ENCODE assay signal across 8 cellular contexts in the genomic region with DNA sequence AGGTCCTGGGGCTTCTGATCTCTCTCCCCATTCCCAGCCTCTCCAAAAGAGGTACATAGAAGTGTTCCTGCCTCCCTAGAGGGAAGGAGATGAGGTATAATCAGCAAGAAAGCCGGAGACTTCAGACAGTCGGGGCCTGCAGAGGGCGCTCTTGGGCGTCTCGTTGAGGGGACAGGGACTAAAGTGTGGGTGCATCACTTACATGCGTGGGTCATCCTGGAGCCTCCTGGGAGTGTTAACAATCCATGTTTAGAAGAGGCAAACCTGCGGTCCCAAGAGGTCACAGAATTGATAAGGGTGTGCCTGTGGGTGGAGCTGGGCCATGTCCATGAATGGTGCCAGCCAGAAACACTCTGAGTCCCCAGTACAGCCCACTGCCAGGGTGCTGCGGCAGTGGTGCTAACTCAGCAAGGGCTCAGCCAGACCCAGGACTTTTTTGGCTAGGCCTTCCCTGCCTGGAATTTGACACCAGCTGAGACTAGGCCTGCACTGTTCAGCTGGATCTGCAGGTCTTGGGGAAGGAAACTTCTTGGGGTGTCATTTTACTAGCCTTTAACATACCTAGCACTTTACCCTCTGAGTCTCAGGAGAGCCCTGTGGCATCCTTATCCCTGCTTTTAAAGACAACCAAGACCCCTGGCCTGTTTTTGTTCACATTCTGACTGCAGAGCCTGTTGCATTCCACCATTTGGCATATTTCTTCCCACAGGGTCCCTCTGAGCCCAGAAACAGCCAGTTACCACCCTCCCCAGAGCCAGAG. TPM values are rescaled to one million over a fixed set of nuclear protein-coding genes. Genes with fewer than 3 reads are reported as not detected.
A peak's percentile ranks its signal among the peaks of the same experiment; 100 is the strongest.
DNase-seq lines count a peak whose midpoint lies in the region; ATAC-seq, FAIRE-seq and TF ChIP-seq lines count a peak whose summit lies in the region.

No MANE protein-coding gene starts in this region.

- WGBS in SK-N-SH (ENCODE audit: low lambda C conversion rate): 80% methylated on average over 8 of the region's 8 CpGs

- H2AFZ ChIP-seq in SK-N-SH (ENCODE audit: low read depth): no peak overlapping the region

- H3K4me1 ChIP-seq in SK-N-SH (ENCODE audit: control insufficient read depth in 1 of 2, insufficient read depth in 2 of 2, low read depth in 1 of 2, low read length in 1 of 2): peaks cover 6 to 19% of the 10 kb centered on the region in 2 experiments; a peak in 1 of 4 replicates

- peaks cover 88% of the 10 kb centered on the region for H4K20me1 ChIP-seq in SK-N-SH (ENCODE audit: insufficient read depth)

- H3K9me2 ChIP-seq in SK-N-SH: no peaks in the 10 kb centered on the region

- CTCF ChIA-PET in SK-N-SH (lab: Yijun Ruan, JAX): interaction anchor here (0.6 to 11.2 kb wide), 10 partner anchors 11 to 586 kb away, joined by 3 to 145 read pairs (median 3); a partner anchor contains a TSS

- peaks cover 23% of the 10 kb centered on the region for H3F3A ChIP-seq in SK-N-SH (replicated peaks; ENCODE audit: insufficient read depth)

- peaks cover 81% of the 10 kb centered on the region for H3K79me2 ChIP-seq in SK-N-SH (ENCODE audit: insufficient read depth)

- no peaks in the 10 kb centered on the region for H3K9me3 ChIP-seq in SK-N-SH

- H3K9ac ChIP-seq in SK-N-SH: no peak overlapping the region

- no peak overlapping the region for H3K4me3 ChIP-seq in SK-N-SH (ENCODE audit: low read depth in 2 of 2, low read length in 1 of 2)
- H3K4me3 ChIP-seq in cardiac fibroblast (replicated peaks in 1 of 2; ENCODE audit: low read depth in 2 of 2, low read length in 2 of 2): no peak overlapping the region

- TF ChIP-seq EP300 in SK-N-SH (IDR thresholded peaks at IDR 0.05; ENCODE audit: borderline replicate concordance in 1 of 2, low read depth in 1 of 2, low read length in 1 of 2): no peak

- peaks cover 11 to 36% of the 10 kb centered on the region in 2 experiments for H3K36me3 ChIP-seq in SK-N-SH (replicated peaks in 1 of 2; ENCODE audit: control insufficient read depth in 1 of 2, insufficient read depth in 2 of 2, low read length in 1 of 2)

- DNase-seq in NCI-H2196 (lab: John Stamatoyannopoulos, UW; ENCODE audit: unreplicated experiment) (peak; percentile 10), NCI-H2196 treated with DMSO at 0.1 percent for 48 hours (lab: John Stamatoyannopoulos, UW; ENCODE audit: unreplicated experiment) (no peak), SK-N-SH (peak; percentile 57), cardiac fibroblast (ENCODE audit: low read depth in 2 of 2) (peak; percentile 26 to 31), middle frontal gyrus (ENCODE audit: extremely low spot score, low spot score) (peak; percentile 6), RCC 7860 (ENCODE audit: low spot score) (no peak), NCI-H1048 (lab: John Stamatoyannopoulos, UW) (no peak)

- no peak for FAIRE-seq in RCC 7860 (lab: Jason Lieb, UNC)

- no peak for TF ChIP-seq RAD21 in SK-N-SH (IDR thresholded peaks at IDR 0.05; ENCODE audit: low read length)

- H3K27ac ChIP-seq in SK-N-SH (ENCODE audit: low read depth in 2 of 2, low read length in 1 of 2): no peak overlapping the region; a peak in 1 of 4 replicates

- TF ChIP-seq CTCF in SK-N-SH (IDR thresholded peaks at IDR 0.05) (peak; percentile 73), cardiac fibroblast (IDR thresholded peaks at IDR 0.05; ENCODE audit: low read depth, low read length) (peak; percentile 48)

- ATAC-seq in HG03159 (IDR thresholded peaks at IDR 0.05; ENCODE audit: unreplicated experiment): no peak

- H3K4me2 ChIP-seq in SK-N-SH: no peak overlapping the region

- H3K27me3 ChIP-seq in SK-N-SH (ENCODE audit: insufficient read depth): no peaks in the 10 kb centered on the region

- POLR2A ChIA-PET in SK-N-SH (lab: Yijun Ruan, JAX): no interaction called here

TF ChIP-seq in SK-N-SH, 30 proteins besides CTCF, POLR2A, EP300 and RAD21:
- TF ChIP-seq JUND (IDR thresholded peaks at IDR 0.05): no peak
- no peak for TF ChIP-seq MXI1 (IDR thresholded peaks at IDR 0.05; ENCODE audit: low read depth, low read length)
- TF ChIP-seq, protein P1, sequence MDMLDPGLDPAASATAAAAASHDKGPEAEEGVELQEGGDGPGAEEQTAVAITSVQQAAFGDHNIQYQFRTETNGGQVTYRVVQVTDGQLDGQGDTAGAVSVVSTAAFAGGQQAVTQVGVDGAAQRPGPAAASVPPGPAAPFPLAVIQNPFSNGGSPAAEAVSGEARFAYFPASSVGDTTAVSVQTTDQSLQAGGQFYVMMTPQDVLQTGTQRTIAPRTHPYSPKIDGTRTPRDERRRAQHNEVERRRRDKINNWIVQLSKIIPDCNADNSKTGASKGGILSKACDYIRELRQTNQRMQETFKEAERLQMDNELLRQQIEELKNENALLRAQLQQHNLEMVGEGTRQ (IDR thresholded peaks at IDR 0.05; ENCODE audit: borderline replicate concordance, low read depth, low read length): no peak
- TF ChIP-seq, protein P2, sequence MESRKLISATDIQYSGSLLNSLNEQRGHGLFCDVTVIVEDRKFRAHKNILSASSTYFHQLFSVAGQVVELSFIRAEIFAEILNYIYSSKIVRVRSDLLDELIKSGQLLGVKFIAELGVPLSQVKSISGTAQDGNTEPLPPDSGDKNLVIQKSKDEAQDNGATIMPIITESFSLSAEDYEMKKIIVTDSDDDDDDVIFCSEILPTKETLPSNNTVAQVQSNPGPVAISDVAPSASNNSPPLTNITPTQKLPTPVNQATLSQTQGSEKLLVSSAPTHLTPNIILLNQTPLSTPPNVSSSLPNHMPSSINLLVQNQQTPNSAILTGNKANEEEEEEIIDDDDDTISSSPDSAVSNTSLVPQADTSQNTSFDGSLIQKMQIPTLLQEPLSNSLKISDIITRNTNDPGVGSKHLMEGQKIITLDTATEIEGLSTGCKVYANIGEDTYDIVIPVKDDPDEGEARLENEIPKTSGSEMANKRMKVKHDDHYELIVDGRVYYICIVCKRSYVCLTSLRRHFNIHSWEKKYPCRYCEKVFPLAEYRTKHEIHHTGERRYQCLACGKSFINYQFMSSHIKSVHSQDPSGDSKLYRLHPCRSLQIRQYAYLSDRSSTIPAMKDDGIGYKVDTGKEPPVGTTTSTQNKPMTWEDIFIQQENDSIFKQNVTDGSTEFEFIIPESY (IDR thresholded peaks at IDR 0.05; ENCODE audit: borderline replicate concordance, low read depth): no peak
- no peak for TF ChIP-seq CHD2 (IDR thresholded peaks at IDR 0.05; ENCODE audit: low read length, partially characterized antibody)
- no peak for TF ChIP-seq RFX5 (IDR thresholded peaks at IDR 0.05; ENCODE audit: low read length)

RNA-seq across cellular contexts. Expression of a gene that starts 5.5 kb away (rescaled TPM):
- 37.4 and 39.9 TPM in 2 replicates for polyA plus RNA-seq in SK-N-SH (2012; rRNA removed)
- polyA plus RNA-seq in SK-N-SH (2012; cell fraction: cytosol; rRNA removed): 18.4 and 31.5 TPM in 2 replicates
- polyA plus RNA-seq in SK-N-SH (2012; cell fraction: nucleus; rRNA removed): 56.0 and 94.8 TPM in 2 replicates

RNA-seq across cellular contexts. Expression of a gene that starts 8.3 kb away (rescaled TPM):
- 0.28 and 0.31 TPM in 2 replicates for polyA plus RNA-seq in SK-N-SH (2012; rRNA removed)
- 0.08 and 0.09 TPM in 2 replicates for polyA plus RNA-seq in SK-N-SH (2012; cell fraction: cytosol; rRNA removed)
- polyA plus RNA-seq in SK-N-SH (2012; cell fraction: nucleus; rRNA removed): 1.6 and 2.5 TPM in 2 replicates

RNA-seq across cellular contexts. Expression of a gene that starts 17.8 kb away (rescaled TPM):
- 52.2 and 60.9 TPM in 2 replicates for polyA plus RNA-seq in SK-N-SH (2012; rRNA removed)
- 29.9 and 44.0 TPM in 2 replicates for polyA plus RNA-seq in SK-N-SH (2012; cell fraction: cytosol; rRNA removed)
- 17.1 and 27.1 TPM in 2 replicates for polyA plus RNA-seq in SK-N-SH (2012; cell fraction: nucleus; rRNA removed)

RNA-seq across cellular contexts. Expression of a gene that starts 41.5 kb away (rescaled TPM):
- polyA plus RNA-seq in SK-N-SH (2012; rRNA removed): 76.2 and 85.1 TPM in 2 replicates
- polyA plus RNA-seq in SK-N-SH (2012; cell fraction: cytosol; rRNA removed): 29.3 and 38.8 TPM in 2 replicates
- 289 and 297 TPM in 2 replicates for polyA plus RNA-seq in SK-N-SH (2012; cell fraction: nucleus; rRNA removed)

RNA-seq across cellular contexts. Expression of a gene that starts 56.8 kb away (rescaled TPM):
- polyA plus RNA-seq in SK-N-SH (2012; rRNA removed): 41.2 and 41.4 TPM in 2 replicates
- 49.4 and 61.4 TPM in 2 replicates for polyA plus RNA-seq in SK-N-SH (2012; cell fraction: cytosol; rRNA removed)
- 17.6 and 20.2 TPM in 2 replicates for polyA plus RNA-seq in SK-N-SH (2012; cell fraction: nucleus; rRNA removed)

Comparison
In these comparisons a context has a peak if more than half of its experiments do, and no peak if none do; other contexts are left out.
1. DNase-seq: peak in NCI-H2196 (single experiment), SK-N-SH (single experiment), cardiac fibroblast (2 of 2) and middle frontal gyrus (single experiment); none in NCI-H2196 treated with DMSO at 0.1 percent for 48 hours (single experiment), RCC 7860 (single experiment) and NCI-H1048 (single experiment).